ENCODE assay signal across 18 cellular contexts in genomic region chr20:46698788-46699187, GRCh38. TPM values are rescaled to one million over a fixed set of nuclear protein-coding genes. Genes with fewer than 3 reads are reported as not detected.
"Had no signal": no experiment of that assay in that cellular context is flagged by ENCODE, and none has a peak within 500 bp of the region (broad histone marks: within the 10 kb centered on the region; RNA-seq: fewer than 3 reads in every experiment).

No MANE protein-coding gene starts in this region.

- H3K9me3 ChIP-seq: esophagus muscularis mucosa, gastroesophageal sphincter, left lung, mucosa of descending colon, thyroid gland had no signal

- H3K4me1 ChIP-seq: esophagus muscularis mucosa, gastroesophageal sphincter, thyroid gland had no signal

- H3K4me3 ChIP-seq: esophagus muscularis mucosa, gastroesophageal sphincter, heart left ventricle, left lung, mucosa of descending colon, thyroid gland had no signal

- H3K27me3 ChIP-seq: left lung, thyroid gland had no signal

- H3K36me3 ChIP-seq: esophagus muscularis mucosa, gastroesophageal sphincter, heart left ventricle, left lung, thyroid gland, WERI-Rb-1 had no signal

- DNase-seq: activated CD4-positive, alpha-beta T cell treated with anti-CD3 and anti-CD28 coated beads, Interleukin-2, amount 50 U/mL, for 4 hours; activated effector memory CD4-positive, alpha-beta T cell treated with anti-CD3 and anti-CD28 coated beads, Interleukin-2, amount 50 U/mL, for 16 hours; activated T-cell treated with anti-CD3 and anti-CD28 coated beads, Interleukin-2, amount 50 U/mL, for 72 hours; cerebellar nuclear complex; effector memory CD4-positive, alpha-beta T cell; heart left ventricle; left lung; mucosa of descending colon; naive B cell; stimulated activated CD4-positive, alpha-beta T cell treated with anti-CD3 and anti-CD28 coated beads, Interleukin-12 subunit alpha, Interleukin-12 subunit beta, amount 100 ng/mL, for 4 hours; stimulated activated CD4-positive, alpha-beta T cell treated with anti-CD3 and anti-CD28 coated beads, Interleukin-2, amount 100 ng/mL, for 24 hours; stimulated activated naive CD4-positive, alpha-beta T cell treated with Interleukin-2 at 50 U/mL for 16 hours; thyroid gland had no signal

- H3K27ac ChIP-seq: esophagus muscularis mucosa, gastroesophageal sphincter, heart left ventricle, left lung, thyroid gland, WERI-Rb-1 had no signal

RNA-seq across cellular contexts. Expression of gene SLC13A3, which starts 47.5 kb away (rescaled TPM):
- total RNA-seq: activated CD8-positive, alpha-beta memory T cell treated with anti-CD3 and anti-CD28 coated beads for 36 hours; lung microvascular endothelial cell had no signal
